Comparison of ENCODE assay signal across 1 cellular context in the genomic region with DNA sequence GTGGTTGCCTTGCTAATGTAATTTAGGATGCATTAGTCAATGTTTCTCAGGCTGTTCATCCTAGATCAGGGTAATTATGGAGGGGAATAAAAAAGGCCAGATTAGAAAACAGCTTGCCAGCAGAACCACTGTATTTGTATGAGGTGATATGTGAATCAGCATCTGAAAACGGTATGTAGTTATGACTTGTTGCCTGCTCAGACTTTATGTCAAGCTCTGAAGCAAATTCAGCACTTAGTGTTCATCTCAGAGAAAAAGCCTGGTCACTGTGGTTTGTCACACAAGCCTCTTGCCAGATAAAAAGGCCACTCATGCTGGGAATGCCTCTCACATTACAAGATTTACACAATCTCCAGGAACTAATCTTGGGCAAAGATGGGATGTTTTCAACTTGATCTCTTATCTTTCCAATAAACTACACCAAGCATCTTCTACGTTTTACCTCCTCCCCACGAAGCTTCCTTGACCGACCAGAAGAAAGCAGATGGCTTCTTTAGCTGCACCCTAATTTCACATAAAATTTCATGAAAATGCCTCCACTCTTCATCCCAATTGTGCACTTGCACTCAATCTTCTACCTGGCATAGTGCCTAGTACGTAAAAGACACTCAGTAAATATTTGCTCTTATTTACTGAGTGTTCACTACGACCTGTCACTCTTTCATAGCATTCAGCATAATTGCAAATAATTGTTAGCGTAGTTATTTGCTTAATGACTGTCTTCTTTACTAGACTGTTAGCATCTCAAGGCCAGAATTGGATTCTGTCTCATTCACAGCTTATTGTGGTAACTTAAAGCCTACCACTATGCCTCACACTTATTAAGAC.
A peak's percentile ranks its signal among the peaks of the same experiment; 100 is the strongest.
TF ChIP-seq lines count a peak whose summit lies in the region.

No MANE protein-coding gene starts in this region.

TF ChIP-seq in K562, 482 proteins besides CTCF, POLR2A, EP300 and RAD21 (continued from another document and continues in another):
- TF ChIP-seq, protein P1, sequence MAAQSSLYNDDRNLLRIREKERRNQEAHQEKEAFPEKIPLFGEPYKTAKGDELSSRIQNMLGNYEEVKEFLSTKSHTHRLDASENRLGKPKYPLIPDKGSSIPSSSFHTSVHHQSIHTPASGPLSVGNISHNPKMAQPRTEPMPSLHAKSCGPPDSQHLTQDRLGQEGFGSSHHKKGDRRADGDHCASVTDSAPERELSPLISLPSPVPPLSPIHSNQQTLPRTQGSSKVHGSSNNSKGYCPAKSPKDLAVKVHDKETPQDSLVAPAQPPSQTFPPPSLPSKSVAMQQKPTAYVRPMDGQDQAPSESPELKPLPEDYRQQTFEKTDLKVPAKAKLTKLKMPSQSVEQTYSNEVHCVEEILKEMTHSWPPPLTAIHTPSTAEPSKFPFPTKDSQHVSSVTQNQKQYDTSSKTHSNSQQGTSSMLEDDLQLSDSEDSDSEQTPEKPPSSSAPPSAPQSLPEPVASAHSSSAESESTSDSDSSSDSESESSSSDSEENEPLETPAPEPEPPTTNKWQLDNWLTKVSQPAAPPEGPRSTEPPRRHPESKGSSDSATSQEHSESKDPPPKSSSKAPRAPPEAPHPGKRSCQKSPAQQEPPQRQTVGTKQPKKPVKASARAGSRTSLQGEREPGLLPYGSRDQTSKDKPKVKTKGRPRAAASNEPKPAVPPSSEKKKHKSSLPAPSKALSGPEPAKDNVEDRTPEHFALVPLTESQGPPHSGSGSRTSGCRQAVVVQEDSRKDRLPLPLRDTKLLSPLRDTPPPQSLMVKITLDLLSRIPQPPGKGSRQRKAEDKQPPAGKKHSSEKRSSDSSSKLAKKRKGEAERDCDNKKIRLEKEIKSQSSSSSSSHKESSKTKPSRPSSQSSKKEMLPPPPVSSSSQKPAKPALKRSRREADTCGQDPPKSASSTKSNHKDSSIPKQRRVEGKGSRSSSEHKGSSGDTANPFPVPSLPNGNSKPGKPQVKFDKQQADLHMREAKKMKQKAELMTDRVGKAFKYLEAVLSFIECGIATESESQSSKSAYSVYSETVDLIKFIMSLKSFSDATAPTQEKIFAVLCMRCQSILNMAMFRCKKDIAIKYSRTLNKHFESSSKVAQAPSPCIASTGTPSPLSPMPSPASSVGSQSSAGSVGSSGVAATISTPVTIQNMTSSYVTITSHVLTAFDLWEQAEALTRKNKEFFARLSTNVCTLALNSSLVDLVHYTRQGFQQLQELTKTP (IDR thresholded peaks at IDR 0.05; ENCODE audit: low read depth in 1 of 2, partially characterized antibody in 2 of 2): no peak
- TF ChIP-seq ZNF766 (CRISPR knock-in tag; conservative IDR thresholded peaks at IDR 0.05) (0 out of 2 replicates have a peak, but pooled peaks have one; percentile 22), RCOR1 (IDR thresholded peaks at IDR 0.05; ENCODE audit: borderline replicate concordance in 1 of 2, low read depth in 2 of 2, low read length in 2 of 2) (peak in 1 of 2 experiments; percentile 87; a peak in 2 of 4 replicates), PRMT5 (CRISPR knock-in tag; IDR thresholded peaks at IDR 0.05) (no peak), ZNF274 (IDR thresholded peaks at IDR 0.05; ENCODE audit: borderline replicate concordance, low read depth, low read length) (no peak), MAFK (IDR thresholded peaks at IDR 0.05; ENCODE audit: low read length) (peak; percentile 45; the same call in 1 of the 2 replicates), HDAC2 (IDR thresholded peaks at IDR 0.05) (peak; percentile 62; the same call in 1 of the 2 replicates), ARID1B (IDR thresholded peaks at IDR 0.05) (peak; percentile 75), GABPA (tag; conservative IDR thresholded peaks at IDR 0.05; ENCODE audit: low read depth) (no peak), ZNF830 (CRISPR knock-in tag; IDR thresholded peaks at IDR 0.05) (no peak), MAFG (tag; conservative IDR thresholded peaks at IDR 0.05) (peak; percentile 67), ZC3H4 (CRISPR knock-in tag; IDR thresholded peaks at IDR 0.05; ENCODE audit: borderline replicate concordance) (no peak), TCF3 (CRISPR knock-in tag; IDR thresholded peaks at IDR 0.05) (peak; percentile 32; the same call in 1 of the 2 replicates), MTA1 (IDR thresholded peaks at IDR 0.05; ENCODE audit: borderline replicate concordance) (peak; percentile 43; the same call in 1 of the 2 replicates), FOXK2 (conservative IDR thresholded peaks at IDR 0.05 in 1 of 2, IDR thresholded peaks at IDR 0.05 in 1 of 2; ENCODE audit: low read depth in 2 of 2) (no peak), EHMT2 (IDR thresholded peaks at IDR 0.05) (no peak), MYNN (IDR thresholded peaks at IDR 0.05) (no peak), MYNN (CRISPR knock-in tag; IDR thresholded peaks at IDR 0.05) (no peak), ZNF23 (CRISPR knock-in tag; IDR thresholded peaks at IDR 0.05) (no peak), MAFF (IDR thresholded peaks at IDR 0.05; ENCODE audit: low read length) (peak; percentile 52; the same call in 1 of the 2 replicates), HDAC1 (IDR thresholded peaks at IDR 0.05) (peak in 1 of 2 experiments; percentile 71; a peak in 2 of 4 replicates), MIER1 (IDR thresholded peaks at IDR 0.05; ENCODE audit: low read depth) (no peak), PHB (CRISPR knock-in tag; IDR thresholded peaks at IDR 0.05) (no peak), KDM1A (IDR thresholded peaks at IDR 0.05) (peak; percentile 77 to 79), C11orf30 (IDR thresholded peaks at IDR 0.05; ENCODE audit: low read depth) (peak; percentile 71), ZNF316 (IDR thresholded peaks at IDR 0.05) (peak; percentile 49; the same call in 1 of the 2 replicates), DPF2 (IDR thresholded peaks at IDR 0.05) (peak; percentile 75), MAZ (CRISPR knock-in tag; conservative IDR thresholded peaks at IDR 0.05 in 1 of 2, IDR thresholded peaks at IDR 0.05 in 1 of 2) (no peak), SMARCA4 (IDR thresholded peaks at IDR 0.05) (peak; percentile 73), SMARCE1 (IDR thresholded peaks at IDR 0.05) (peak; percentile 69; the same call in 1 of the 2 replicates), NFIC (IDR thresholded peaks at IDR 0.05) (peak; percentile 10; the same call in 1 of the 2 replicates), CTBP1 (IDR thresholded peaks at IDR 0.05; ENCODE audit: borderline replicate concordance) (peak; percentile 47; the same call in 1 of the 2 replicates), ZNF311 (CRISPR knock-in tag; IDR thresholded peaks at IDR 0.05) (no peak), FOSL1 (tag; conservative IDR thresholded peaks at IDR 0.05) (peak; percentile 50), CBFA2T3 (IDR thresholded peaks at IDR 0.05) (peak; percentile 39; the same call in 1 of the 2 replicates), EGR1 (conservative IDR thresholded peaks at IDR 0.05) (no peak), ESRRA (IDR thresholded peaks at IDR 0.05; ENCODE audit: borderline replicate concordance, low read depth) (0 out of 2 replicates have a peak, but pooled peaks have one; percentile 31), CEBPB (tag; IDR thresholded peaks at IDR 0.05) (peak; percentile 39; the same call in 1 of the 2 replicates), GATA2 (CRISPR knock-in tag; IDR thresholded peaks at IDR 0.05) (peak; percentile 50; the same call in 1 of the 2 replicates), ZNF589 (CRISPR knock-in tag; IDR thresholded peaks at IDR 0.05; ENCODE audit: low read depth) (no peak), NFE2 (IDR thresholded peaks at IDR 0.05; ENCODE audit: low read depth) (peak; percentile 92), CEBPG (CRISPR knock-in tag; IDR thresholded peaks at IDR 0.05) (no peak), CEBPG (tag; conservative IDR thresholded peaks at IDR 0.05 in 1 of 2, IDR thresholded peaks at IDR 0.05 in 1 of 2) (peak; percentile 36 to 41; a peak in 1 of 4 replicates), NCOR1 (IDR thresholded peaks at IDR 0.05) (peak; percentile 18; the same call in 1 of the 2 replicates)
- TF ChIP-seq, protein P2, sequence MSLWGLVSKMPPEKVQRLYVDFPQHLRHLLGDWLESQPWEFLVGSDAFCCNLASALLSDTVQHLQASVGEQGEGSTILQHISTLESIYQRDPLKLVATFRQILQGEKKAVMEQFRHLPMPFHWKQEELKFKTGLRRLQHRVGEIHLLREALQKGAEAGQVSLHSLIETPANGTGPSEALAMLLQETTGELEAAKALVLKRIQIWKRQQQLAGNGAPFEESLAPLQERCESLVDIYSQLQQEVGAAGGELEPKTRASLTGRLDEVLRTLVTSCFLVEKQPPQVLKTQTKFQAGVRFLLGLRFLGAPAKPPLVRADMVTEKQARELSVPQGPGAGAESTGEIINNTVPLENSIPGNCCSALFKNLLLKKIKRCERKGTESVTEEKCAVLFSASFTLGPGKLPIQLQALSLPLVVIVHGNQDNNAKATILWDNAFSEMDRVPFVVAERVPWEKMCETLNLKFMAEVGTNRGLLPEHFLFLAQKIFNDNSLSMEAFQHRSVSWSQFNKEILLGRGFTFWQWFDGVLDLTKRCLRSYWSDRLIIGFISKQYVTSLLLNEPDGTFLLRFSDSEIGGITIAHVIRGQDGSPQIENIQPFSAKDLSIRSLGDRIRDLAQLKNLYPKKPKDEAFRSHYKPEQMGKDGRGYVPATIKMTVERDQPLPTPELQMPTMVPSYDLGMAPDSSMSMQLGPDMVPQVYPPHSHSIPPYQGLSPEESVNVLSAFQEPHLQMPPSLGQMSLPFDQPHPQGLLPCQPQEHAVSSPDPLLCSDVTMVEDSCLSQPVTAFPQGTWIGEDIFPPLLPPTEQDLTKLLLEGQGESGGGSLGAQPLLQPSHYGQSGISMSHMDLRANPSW (CRISPR knock-in tag; IDR thresholded peaks at IDR 0.05): no peak
- TF ChIP-seq, protein P3, sequence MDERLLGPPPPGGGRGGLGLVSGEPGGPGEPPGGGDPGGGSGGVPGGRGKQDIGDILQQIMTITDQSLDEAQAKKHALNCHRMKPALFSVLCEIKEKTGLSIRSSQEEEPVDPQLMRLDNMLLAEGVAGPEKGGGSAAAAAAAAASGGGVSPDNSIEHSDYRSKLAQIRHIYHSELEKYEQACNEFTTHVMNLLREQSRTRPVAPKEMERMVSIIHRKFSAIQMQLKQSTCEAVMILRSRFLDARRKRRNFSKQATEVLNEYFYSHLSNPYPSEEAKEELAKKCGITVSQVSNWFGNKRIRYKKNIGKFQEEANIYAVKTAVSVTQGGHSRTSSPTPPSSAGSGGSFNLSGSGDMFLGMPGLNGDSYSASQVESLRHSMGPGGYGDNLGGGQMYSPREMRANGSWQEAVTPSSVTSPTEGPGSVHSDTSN (CRISPR knock-in tag; IDR thresholded peaks at IDR 0.05; ENCODE audit: low read depth): no peak
- TF ChIP-seq, protein P3 (tag; conservative IDR thresholded peaks at IDR 0.05; ENCODE audit: low read depth): 0 out of 2 replicates have a peak, but pooled peaks have one; percentile 7
- TF ChIP-seq, protein P4, sequence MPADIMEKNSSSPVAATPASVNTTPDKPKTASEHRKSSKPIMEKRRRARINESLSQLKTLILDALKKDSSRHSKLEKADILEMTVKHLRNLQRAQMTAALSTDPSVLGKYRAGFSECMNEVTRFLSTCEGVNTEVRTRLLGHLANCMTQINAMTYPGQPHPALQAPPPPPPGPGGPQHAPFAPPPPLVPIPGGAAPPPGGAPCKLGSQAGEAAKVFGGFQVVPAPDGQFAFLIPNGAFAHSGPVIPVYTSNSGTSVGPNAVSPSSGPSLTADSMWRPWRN (IDR thresholded peaks at IDR 0.05; ENCODE audit: low read depth): peak; percentile 74
- TF ChIP-seq, protein P5, sequence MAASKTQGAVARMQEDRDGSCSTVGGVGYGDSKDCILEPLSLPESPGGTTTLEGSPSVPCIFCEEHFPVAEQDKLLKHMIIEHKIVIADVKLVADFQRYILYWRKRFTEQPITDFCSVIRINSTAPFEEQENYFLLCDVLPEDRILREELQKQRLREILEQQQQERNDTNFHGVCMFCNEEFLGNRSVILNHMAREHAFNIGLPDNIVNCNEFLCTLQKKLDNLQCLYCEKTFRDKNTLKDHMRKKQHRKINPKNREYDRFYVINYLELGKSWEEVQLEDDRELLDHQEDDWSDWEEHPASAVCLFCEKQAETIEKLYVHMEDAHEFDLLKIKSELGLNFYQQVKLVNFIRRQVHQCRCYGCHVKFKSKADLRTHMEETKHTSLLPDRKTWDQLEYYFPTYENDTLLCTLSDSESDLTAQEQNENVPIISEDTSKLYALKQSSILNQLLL (CRISPR knock-in tag; IDR thresholded peaks at IDR 0.05; ENCODE audit: borderline replicate concordance): no peak
- TF ChIP-seq, protein P6, sequence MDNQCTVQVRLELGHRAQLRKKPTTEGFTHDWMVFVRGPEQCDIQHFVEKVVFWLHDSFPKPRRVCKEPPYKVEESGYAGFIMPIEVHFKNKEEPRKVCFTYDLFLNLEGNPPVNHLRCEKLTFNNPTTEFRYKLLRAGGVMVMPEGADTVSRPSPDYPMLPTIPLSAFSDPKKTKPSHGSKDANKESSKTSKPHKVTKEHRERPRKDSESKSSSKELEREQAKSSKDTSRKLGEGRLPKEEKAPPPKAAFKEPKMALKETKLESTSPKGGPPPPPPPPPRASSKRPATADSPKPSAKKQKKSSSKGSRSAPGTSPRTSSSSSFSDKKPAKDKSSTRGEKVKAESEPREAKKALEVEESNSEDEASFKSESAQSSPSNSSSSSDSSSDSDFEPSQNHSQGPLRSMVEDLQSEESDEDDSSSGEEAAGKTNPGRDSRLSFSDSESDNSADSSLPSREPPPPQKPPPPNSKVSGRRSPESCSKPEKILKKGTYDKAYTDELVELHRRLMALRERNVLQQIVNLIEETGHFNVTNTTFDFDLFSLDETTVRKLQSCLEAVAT (IDR thresholded peaks at IDR 0.05): 0 out of 4 replicates have a peak, but pooled peaks of 1 of the 2 experiments have one; percentile 44
- TF ChIP-seq, protein P7, sequence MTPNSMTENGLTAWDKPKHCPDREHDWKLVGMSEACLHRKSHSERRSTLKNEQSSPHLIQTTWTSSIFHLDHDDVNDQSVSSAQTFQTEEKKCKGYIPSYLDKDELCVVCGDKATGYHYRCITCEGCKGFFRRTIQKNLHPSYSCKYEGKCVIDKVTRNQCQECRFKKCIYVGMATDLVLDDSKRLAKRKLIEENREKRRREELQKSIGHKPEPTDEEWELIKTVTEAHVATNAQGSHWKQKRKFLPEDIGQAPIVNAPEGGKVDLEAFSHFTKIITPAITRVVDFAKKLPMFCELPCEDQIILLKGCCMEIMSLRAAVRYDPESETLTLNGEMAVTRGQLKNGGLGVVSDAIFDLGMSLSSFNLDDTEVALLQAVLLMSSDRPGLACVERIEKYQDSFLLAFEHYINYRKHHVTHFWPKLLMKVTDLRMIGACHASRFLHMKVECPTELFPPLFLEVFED (CRISPR knock-in tag; conservative IDR thresholded peaks at IDR 0.05): no peak
- TF ChIP-seq, protein P8, sequence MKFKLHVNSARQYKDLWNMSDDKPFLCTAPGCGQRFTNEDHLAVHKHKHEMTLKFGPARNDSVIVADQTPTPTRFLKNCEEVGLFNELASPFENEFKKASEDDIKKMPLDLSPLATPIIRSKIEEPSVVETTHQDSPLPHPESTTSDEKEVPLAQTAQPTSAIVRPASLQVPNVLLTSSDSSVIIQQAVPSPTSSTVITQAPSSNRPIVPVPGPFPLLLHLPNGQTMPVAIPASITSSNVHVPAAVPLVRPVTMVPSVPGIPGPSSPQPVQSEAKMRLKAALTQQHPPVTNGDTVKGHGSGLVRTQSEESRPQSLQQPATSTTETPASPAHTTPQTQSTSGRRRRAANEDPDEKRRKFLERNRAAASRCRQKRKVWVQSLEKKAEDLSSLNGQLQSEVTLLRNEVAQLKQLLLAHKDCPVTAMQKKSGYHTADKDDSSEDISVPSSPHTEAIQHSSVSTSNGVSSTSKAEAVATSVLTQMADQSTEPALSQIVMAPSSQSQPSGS (CRISPR knock-in tag; IDR thresholded peaks at IDR 0.05): no peak
